In the genomic region with DNA sequence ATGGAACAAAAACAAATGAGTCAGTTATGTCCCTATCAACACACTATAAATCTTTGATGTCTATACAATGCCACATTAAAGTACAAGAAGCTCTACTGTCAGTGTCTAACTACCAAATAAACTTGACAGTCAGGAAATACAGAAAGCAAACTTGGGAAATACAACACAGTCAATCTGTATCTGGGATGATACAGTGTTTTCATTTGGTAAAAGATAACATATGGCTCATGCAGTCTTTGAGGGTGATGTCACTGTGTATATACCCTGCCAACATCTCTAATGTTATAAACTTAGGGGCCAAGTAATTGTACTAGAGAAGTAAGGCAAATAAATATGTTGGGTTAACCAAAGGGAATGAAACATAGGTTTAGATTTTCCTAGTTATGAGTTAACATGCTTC, we compare ENCODE assay signal across 16 cellular contexts.
DNase-seq lines count a peak whose midpoint lies in the region; ATAC-seq and TF ChIP-seq lines count a peak whose summit lies in the region.
"Had no signal": no experiment of that assay in that cellular context is flagged by ENCODE, and none has a peak within 500 bp of the region (broad histone marks: within the 10 kb centered on the region; RNA-seq: fewer than 3 reads in every experiment).

No MANE protein-coding gene starts in this region.

- intact Hi-C loops in body of pancreas (cut with DNase I), result no loop called here

- no peak for TF ChIP-seq POLR2A in body of pancreas (IDR thresholded peaks at IDR 0.05)

- no peaks in the 10 kb centered on the region for H3K36me3 ChIP-seq in body of pancreas (replicated peaks in 1 of 2; ENCODE audit: insufficient read depth in 1 of 2, low read depth in 2 of 2)
- H3K36me3 ChIP-seq: cardiac muscle cell, spleen had no signal

- no peaks in the 10 kb centered on the region for H3K9me3 ChIP-seq in body of pancreas

- no peaks in the 10 kb centered on the region for H3K27me3 ChIP-seq in body of pancreas
- H3K27me3 ChIP-seq: cardiac muscle cell, spleen had no signal

- DNase-seq in NCI-H2171 treated with DMSO at 0.1 percent for 48 hours (lab: John Stamatoyannopoulos, UW) (peak; percentile 6), NCI-H2171 (lab: John Stamatoyannopoulos, UW) (no peak), SW480 (ENCODE audit: low spot score) (peak; percentile 5), fibroblast of peridontal ligament (ENCODE audit: extremely low read depth) (peak; percentile 94), NCI-H748 (lab: John Stamatoyannopoulos, UW; ENCODE audit: unreplicated experiment) (no peak), body of pancreas (no peak), SIG-M5 (lab: John Stamatoyannopoulos, UW) (no peak), MV-4-11 (lab: John Stamatoyannopoulos, UW) (no peak)
- DNase-seq: activated CD4-positive, alpha-beta T cell treated with anti-CD3 and anti-CD28 coated beads, Interleukin-2, amount 50 U/mL, for 48 hours; mesendoderm; NCI-H1417 treated with DMSO at 0.1 percent for 48 hours; NCI-H524 treated with DMSO at 0.1 percent for 48 hours; spleen; substantia nigra had no signal

- no peak for ATAC-seq in body of pancreas

- no peak overlapping the region for H3K27ac ChIP-seq in body of pancreas
- H3K27ac ChIP-seq: 22Rv1, cardiac muscle cell, spleen had no signal

- TF ChIP-seq CTCF in body of pancreas (IDR thresholded peaks at IDR 0.05), result no peak

- H3K4me3 ChIP-seq in body of pancreas, result no peak overlapping the region
- H3K4me3 ChIP-seq: cardiac muscle cell, spleen had no signal

- no peaks in the 10 kb centered on the region for H3K4me1 ChIP-seq in body of pancreas
- H3K4me1 ChIP-seq: spleen had no signal

Comparison
In these comparisons a context has a peak if more than half of its experiments do, and no peak if none do; other contexts are left out.
1. DNase-seq: peak in NCI-H2171 treated with DMSO at 0.1 percent for 48 hours (single experiment), SW480 (single experiment) and fibroblast of peridontal ligament (single experiment); none in NCI-H2171 (single experiment), NCI-H748 (single experiment), body of pancreas (0 of 4), SIG-M5 (single experiment) and MV-4-11 (single experiment).